Comparison of ENCODE assay signal across 8 cellular contexts in genomic region chr17:76452646-76453430, GRCh38. TPM values are rescaled to one million over a fixed set of nuclear protein-coding genes. Genes with fewer than 3 reads are reported as not detected.
DNase-seq lines count a peak whose midpoint lies in the region; ATAC-seq lines count a peak whose summit lies in the region.

Gene UBE2O, minus strand, starts transcription at chr17:76453152. Its CDS starts 11 bp downstream, at chr17:76453141.

- no peaks in the 10 kb centered on the region for H3K9me3 ChIP-seq in CD4-positive, alpha-beta memory T cell (ENCODE audit: control insufficient read depth in 1 of 2, low read length in 2 of 2)
- H3K9me3 ChIP-seq in endocrine pancreas (ENCODE audit: control insufficient read depth, low read length) (no peaks in the 10 kb centered on the region), mesodermal cell (ENCODE audit: control insufficient read depth, low read length) (no peaks in the 10 kb centered on the region)

- peak within 1 kb of the TSS; percentile 43 for H3K9ac ChIP-seq in endocrine pancreas (ENCODE audit: control insufficient read depth, insufficient read depth, low read length)

- H3K4me1 Mint-ChIP-seq in CD4-positive, alpha-beta memory T cell: peaks cover 17 to 44% (median 29%) of the 10 kb centered on the region in 4 donors

- peak within 1 kb of the TSS; percentile 77 to 99 (median 96) for H3K27ac Mint-ChIP-seq in CD4-positive, alpha-beta memory T cell

- WGBS in mesodermal cell (ENCODE audit: insufficient coverage in 2 of 2), 2 experiments: 0 to 1% methylated on average over 60 to 71 of the region's 103 CpGs

- H3K9me3 Mint-ChIP-seq in CD4-positive, alpha-beta memory T cell: no peaks in the 10 kb centered on the region

- H3K27me3 Mint-ChIP-seq in CD4-positive, alpha-beta memory T cell: no peaks in the 10 kb centered on the region

- ATAC-seq in GM19452 (IDR thresholded peaks at IDR 0.05; ENCODE audit: unreplicated experiment): peak; percentile 83

- intact Hi-C loops in CD4-positive, alpha-beta memory T cell (cut with micrococcal nuclease): loop anchor here (1.0 to 10.0 kb wide), 4 partner anchors 48 to 222 kb away; partner anchors contain the start of gene RHBDF2

- peak within 1 kb of the TSS; percentile 52 to 58 for H3K4me3 ChIP-seq in CD4-positive, alpha-beta memory T cell (ENCODE audit: low read length in 2 of 2)
- peak within 1 kb of the TSS; percentile 54 for H3K4me3 ChIP-seq in endocrine pancreas (ENCODE audit: control insufficient read depth, insufficient read depth, low read length)
- H3K4me3 ChIP-seq in mesodermal cell (ENCODE audit: extremely low read depth, insufficient read depth, low read length, poor library complexity, severe bottlenecking): peak within 1 kb of the TSS; percentile 87

- H3K27ac ChIP-seq in CD4-positive, alpha-beta memory T cell (ENCODE audit: low read depth, low read length): peak within 1 kb of the TSS; percentile 72
- peak within 1 kb of the TSS; percentile 74 for H3K27ac ChIP-seq in mesodermal cell (ENCODE audit: low read depth, low read length, severe bottlenecking)

- H3K36me3 Mint-ChIP-seq in CD4-positive, alpha-beta memory T cell: no peaks in the 10 kb centered on the region

- peak; percentile 93 to 95 (median 94) for DNase-seq in CD4-positive, alpha-beta memory T cell
- peak; percentile 27 for DNase-seq in HS-27A (ENCODE audit: low read depth)
- peak; percentile 26 for DNase-seq in NK-92 (lab: John Stamatoyannopoulos, UW; ENCODE audit: unreplicated experiment)
- peak; percentile 89 for DNase-seq in stimulated activated CD8-positive, alpha-beta memory T cell treated with anti-CD3 and anti-CD28 coated beads, Interleukin-15, amount 100 ng/mL, for 24 hours (ENCODE audit: low read depth)

- POLR2A ChIA-PET in CD4-positive, alpha-beta memory T cell (lab: Charles Lee; ENCODE audit: partially characterized antibody): interaction anchor here (0.6 to 2.9 kb wide), 11 partner anchors 9 to 283 kb away, joined by 3 to 14 read pairs (median 6); partner anchors contain the start of genes AANAT, PRPSAP1 and RHBDF2
- POLR2A ChIA-PET in activated CD8-positive, alpha-beta memory T cell treated with anti-CD3 and anti-CD28 coated beads for 36 hours (lab: Charles Lee): interaction anchor here (0.5 to 1.3 kb wide), 4 partner anchors 48 to 145 kb away, joined by 3 to 4 read pairs (median 3); no protein-coding TSS in a partner anchor

- H3K4me1 ChIP-seq in CD4-positive, alpha-beta memory T cell (ENCODE audit: insufficient read depth, low read length): peaks cover 20% of the 10 kb centered on the region
- H3K4me1 ChIP-seq in endocrine pancreas (ENCODE audit: control insufficient read depth, insufficient read depth, low read length) (no peaks in the 10 kb centered on the region), mesodermal cell (ENCODE audit: control insufficient read depth, insufficient read depth, low read length, poor library complexity, severe bottlenecking) (peaks cover 11% of the 10 kb centered on the region)

- no peaks in the 10 kb centered on the region for H3K36me3 ChIP-seq in CD4-positive, alpha-beta memory T cell (ENCODE audit: insufficient read depth, low read length)
- H3K36me3 ChIP-seq in endocrine pancreas (ENCODE audit: control insufficient read depth, insufficient read depth, low read length): no peaks in the 10 kb centered on the region
- H3K36me3 ChIP-seq in mesodermal cell (ENCODE audit: control insufficient read depth, insufficient read depth, low read length): no peaks in the 10 kb centered on the region

- H3K4me3 Mint-ChIP-seq in CD4-positive, alpha-beta memory T cell: peak within 1 kb of the TSS; percentile 83 to 92 (median 87)

- CTCF ChIA-PET in CD4-positive, alpha-beta memory T cell (lab: Charles Lee; ENCODE audit: partially characterized antibody): interaction anchor here (0.8 to 3.3 kb wide), 12 partner anchors 9 to 229 kb away, joined by 3 to 16 read pairs (median 4); partner anchors contain the start of genes AANAT and RHBDF2
- CTCF ChIA-PET in activated CD8-positive, alpha-beta memory T cell treated with anti-CD3 and anti-CD28 coated beads for 36 hours (lab: Charles Lee): interaction anchor here (0.5 to 2.4 kb wide), 12 partner anchors 9 to 439 kb away, joined by 3 to 10 read pairs (median 3); partner anchors contain the start of genes AANAT and RHBDF2

- H3K27me3 ChIP-seq in CD4-positive, alpha-beta memory T cell (ENCODE audit: insufficient read depth, low read length): no peaks in the 10 kb centered on the region
- H3K27me3 ChIP-seq in endocrine pancreas (ENCODE audit: control insufficient read depth, insufficient read depth, low read length): no peaks in the 10 kb centered on the region

RNA-seq across cellular contexts. Expression of gene UBE2O, which starts in this region (rescaled TPM):
- total RNA-seq in CD4-positive, alpha-beta memory T cell: 10 to 100 TPM; 42.5 to 43.7 TPM
- polyA plus RNA-seq in CD4-positive, alpha-beta memory T cell: 10 to 100 TPM in 1 of 2 donors, 1 to 10 TPM in 1; 4.5 to 14.6 TPM
- total RNA-seq in activated CD8-positive, alpha-beta memory T cell treated with anti-CD3 and anti-CD28 coated beads for 36 hours: 10 to 100 TPM; 40.5 to 41.6 TPM
- polyA plus RNA-seq in mesodermal cell (2013, experiment 1 of 2): 22.0 TPM
- 18.2 TPM for polyA plus RNA-seq in mesodermal cell (2013, experiment 2 of 2)

Comparison
In these comparisons a context has a peak if more than half of its experiments do, and no peak if none do; other contexts are left out.
1. Peak in every context shown above with its lines: DNase-seq, ATAC-seq, H3K4me3 ChIP-seq and H3K27ac ChIP-seq.
2. DNase-seq: peak in every context shown above with its lines; median percentile 94 in CD4-positive, alpha-beta memory T cell; 89 in stimulated activated CD8-positive, alpha-beta memory T cell treated with anti-CD3 and anti-CD28 coated beads, Interleukin-15, amount 100 ng/mL, for 24 hours; 27 in HS-27A; 26 in NK-92.